ENCODE assay signal across 9 cellular contexts in the genomic region with DNA sequence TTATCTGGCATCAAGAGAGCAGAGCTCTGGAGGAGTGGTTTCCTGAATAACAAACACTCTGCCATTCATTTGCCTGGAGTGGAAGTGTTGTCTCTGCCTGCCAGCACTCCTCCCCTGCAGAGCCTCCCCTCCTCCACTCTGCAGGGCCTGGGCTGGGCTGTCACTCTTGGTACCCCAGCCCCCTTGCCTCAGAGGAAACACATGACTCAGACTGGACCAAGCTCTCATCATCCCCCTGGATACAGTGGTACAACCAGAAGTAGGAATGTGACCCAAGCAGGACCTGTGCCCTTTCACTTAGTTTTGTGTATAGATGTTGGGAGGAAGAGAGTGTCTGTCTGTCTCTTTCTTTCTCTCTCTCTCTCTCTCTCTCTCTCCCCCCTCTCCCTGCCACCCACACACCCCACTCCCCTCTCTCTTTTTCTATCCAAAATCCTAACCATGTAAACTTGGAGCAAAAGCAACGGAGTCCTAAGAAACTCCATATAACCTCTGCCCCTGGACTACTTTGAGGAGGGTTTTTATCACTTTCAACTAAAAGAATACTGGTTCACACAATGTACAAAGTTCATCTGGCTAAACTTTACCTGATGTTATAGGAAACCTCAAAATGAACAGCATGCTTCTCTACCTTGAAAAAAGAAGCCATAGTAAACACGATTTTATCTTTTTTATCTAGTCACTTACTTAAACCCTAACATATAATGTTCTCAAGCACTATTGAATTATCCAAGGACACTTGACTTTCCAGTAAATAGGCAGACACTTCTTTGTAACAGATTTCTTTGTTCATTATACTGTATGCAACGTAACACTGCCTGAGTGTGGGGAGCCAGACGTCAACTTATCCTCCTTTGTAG. TPM values are rescaled to one million over a fixed set of nuclear protein-coding genes. Genes with fewer than 3 reads are reported as not detected.
DNase-seq lines count a peak whose midpoint lies in the region; ATAC-seq and TF ChIP-seq lines count a peak whose summit lies in the region.
"Had no signal": no experiment of that assay in that cellular context is flagged by ENCODE, and none has a peak within 500 bp of the region (broad histone marks: within the 10 kb centered on the region; RNA-seq: fewer than 3 reads in every experiment).

No MANE protein-coding gene starts in this region.

- H3K36me3 Mint-ChIP-seq in MCF 10A (ENCODE audit: insufficient read depth, unreplicated experiment), result no peaks in the 10 kb centered on the region
- H3K36me3 Mint-ChIP-seq in stimulated activated effector memory CD8-positive, alpha-beta T cell treated with anti-CD3 and anti-CD28 coated beads, Interleukin-12 subunit alpha, Interleukin-12 subunit beta, amount 100 ng/mL, for 72 hours, result no peaks in the 10 kb centered on the region
- no peaks in the 10 kb centered on the region for H3K36me3 Mint-ChIP-seq in immature natural killer cell
- H3K36me3 Mint-ChIP-seq in activated T-cell treated with anti-CD3 and anti-CD28 coated beads, Interleukin-2, amount 50 U/mL, for 4 hours (ENCODE audit: insufficient read depth), result no peaks in the 10 kb centered on the region

- no peak for TF ChIP-seq CTCF in MCF 10A (IDR thresholded peaks at IDR 0.05; ENCODE audit: unreplicated experiment)
- TF ChIP-seq CTCF in mammary epithelial cell (conservative IDR thresholded peaks at IDR 0.05 in 1 of 2, IDR thresholded peaks at IDR 0.05 in 1 of 2; ENCODE audit: extremely low read depth in 1 of 2, insufficient read depth in 1 of 2, low read depth in 1 of 2, low read length in 2 of 2), result no peak

- no peaks in the 10 kb centered on the region for H3K27me3 ChIP-seq in mammary epithelial cell (ENCODE audit: insufficient read depth, low read length)
- H3K27me3 ChIP-seq: neutrophil had no signal

- no peaks in the 10 kb centered on the region for H4K20me1 ChIP-seq in mammary epithelial cell (ENCODE audit: insufficient read depth, low read length)

- CTCF ChIA-PET in MCF 10A (lab: Yijun Ruan, JAX) (interaction anchor here (0.6 to 1.0 kb wide), 3 partner anchors 43 to 213 kb away, joined by 3 to 5 read pairs (median 4); no protein-coding TSS in a partner anchor), mammary epithelial cell (lab: Charles Lee; ENCODE audit: low non-redundant PET) (no interaction called here)

- H3K9me3 ChIP-seq in mammary epithelial cell (replicated peaks; ENCODE audit: insufficient read depth, low read length), result no peaks in the 10 kb centered on the region
- H3K9me3 ChIP-seq: neutrophil had no signal

- H3K9me3 Mint-ChIP-seq in MCF 10A (ENCODE audit: unreplicated experiment) (no peaks in the 10 kb centered on the region), immature natural killer cell (no peaks in the 10 kb centered on the region)
- H3K9me3 Mint-ChIP-seq in stimulated activated effector memory CD8-positive, alpha-beta T cell treated with anti-CD3 and anti-CD28 coated beads, Interleukin-12 subunit alpha, Interleukin-12 subunit beta, amount 100 ng/mL, for 72 hours, result no peaks in the 10 kb centered on the region
- no peaks in the 10 kb centered on the region for H3K9me3 Mint-ChIP-seq in activated T-cell treated with anti-CD3 and anti-CD28 coated beads, Interleukin-2, amount 50 U/mL, for 4 hours

- H3K27ac Mint-ChIP-seq in MCF 10A (ENCODE audit: low read depth, unreplicated experiment), result no peak overlapping the region
- H3K27ac Mint-ChIP-seq in stimulated activated effector memory CD8-positive, alpha-beta T cell treated with anti-CD3 and anti-CD28 coated beads, Interleukin-12 subunit alpha, Interleukin-12 subunit beta, amount 100 ng/mL, for 72 hours, result no peak overlapping the region
- H3K27ac Mint-ChIP-seq in immature natural killer cell, result no peak overlapping the region

- H3K79me2 ChIP-seq in mammary epithelial cell (ENCODE audit: insufficient read depth, low read length), result peaks cover 28% of the 10 kb centered on the region

- peaks cover 24% of the 10 kb centered on the region for H3K4me1 Mint-ChIP-seq in MCF 10A (ENCODE audit: insufficient read depth, unreplicated experiment)
- H3K4me1 Mint-ChIP-seq in stimulated activated effector memory CD8-positive, alpha-beta T cell treated with anti-CD3 and anti-CD28 coated beads, Interleukin-12 subunit alpha, Interleukin-12 subunit beta, amount 100 ng/mL, for 72 hours, result no peaks in the 10 kb centered on the region
- no peaks in the 10 kb centered on the region for H3K4me1 Mint-ChIP-seq in immature natural killer cell
- no peaks in the 10 kb centered on the region for H3K4me1 Mint-ChIP-seq in activated T-cell treated with anti-CD3 and anti-CD28 coated beads, Interleukin-2, amount 50 U/mL, for 4 hours (ENCODE audit: low read depth)

- H3K4me3 Mint-ChIP-seq in MCF 10A (ENCODE audit: unreplicated experiment) (no peak overlapping the region), immature natural killer cell (no peak overlapping the region)
- H3K4me3 Mint-ChIP-seq in stimulated activated effector memory CD8-positive, alpha-beta T cell treated with anti-CD3 and anti-CD28 coated beads, Interleukin-12 subunit alpha, Interleukin-12 subunit beta, amount 100 ng/mL, for 72 hours, result no peak overlapping the region
- H3K4me3 Mint-ChIP-seq in activated T-cell treated with anti-CD3 and anti-CD28 coated beads, Interleukin-2, amount 50 U/mL, for 4 hours, result no peak overlapping the region

- in situ Hi-C loops in mammary epithelial cell (cut with MboI; ENCODE audit: low sequenced_read_pairs in 2 of 2), result no loop called here

- peak; percentile 28 for DNase-seq in MCF 10A (ENCODE audit: unreplicated experiment)
- no peak for DNase-seq in mammary epithelial cell
- peak in 53 of 58 donors; percentile 22 to 90 (median 68) for DNase-seq in anterior cingulate cortex (lab: John Stamatoyannopoulos, UW)
- peak; percentile 53 for DNase-seq in iPS DF 4.7 (ENCODE audit: extremely low read depth, low spot score)
- DNase-seq in stimulated activated effector memory CD8-positive, alpha-beta T cell treated with anti-CD3 and anti-CD28 coated beads, Interleukin-12 subunit alpha, Interleukin-12 subunit beta, amount 100 ng/mL, for 72 hours (ENCODE audit: low spot score in 2 of 2), result no peak
- no peak for DNase-seq in immature natural killer cell
- no peak for DNase-seq in activated T-cell treated with anti-CD3 and anti-CD28 coated beads, Interleukin-2, amount 50 U/mL, for 4 hours
- DNase-seq in activated effector memory CD4-positive, alpha-beta T cell treated with anti-CD3 and anti-CD28 coated beads, Interleukin-2, amount 50 U/mL, for 16 hours, result no peak

- peak; percentile 16 for ATAC-seq in stimulated activated effector memory CD8-positive, alpha-beta T cell treated with anti-CD3 and anti-CD28 coated beads, Interleukin-12 subunit alpha, Interleukin-12 subunit beta, amount 100 ng/mL, for 72 hours
- no peak for ATAC-seq in activated T-cell treated with anti-CD3 and anti-CD28 coated beads, Interleukin-2, amount 50 U/mL, for 4 hours

- H3K9ac ChIP-seq in mammary epithelial cell (ENCODE audit: insufficient read depth, low read length), result no peak overlapping the region

- no peak overlapping the region for H3K4me3 ChIP-seq in mammary epithelial cell (replicated peaks in 1 of 3; ENCODE audit: insufficient read depth in 1 of 3, low read depth in 2 of 3, low read length in 3 of 3)

- no peak overlapping the region for H2AFZ ChIP-seq in mammary epithelial cell (ENCODE audit: low read depth, low read length)

- intact Hi-C loops in MCF 10A (cut with micrococcal nuclease), result no loop called here
- intact Hi-C loops in mammary epithelial cell (cut with micrococcal nuclease), result no loop called here

- no peak overlapping the region for H3K4me2 ChIP-seq in mammary epithelial cell (ENCODE audit: insufficient read depth, low read depth, low read length)

- BruUV-seq in MCF 10A (replicated peaks; lab: Mats Ljungman, UMichigan) (no TSS peak), mammary epithelial cell (replicated peaks; lab: Mats Ljungman, UMichigan) (no TSS peak)

- dilution Hi-C loops in mammary epithelial cell (cut with HindIII; ENCODE audit: low sequenced_read_pairs), result no loop called here

- peaks cover 2% of the 10 kb centered on the region for H3K36me3 ChIP-seq in mammary epithelial cell (ENCODE audit: insufficient read depth, low read length)
- H3K36me3 ChIP-seq: neutrophil had no signal

- H3K4me1 ChIP-seq in mammary epithelial cell (ENCODE audit: insufficient read depth, low read length), result peaks cover 4% of the 10 kb centered on the region

- no peaks in the 10 kb centered on the region for H3K27me3 Mint-ChIP-seq in MCF 10A (ENCODE audit: insufficient read depth, unreplicated experiment)
- H3K27me3 Mint-ChIP-seq in immature natural killer cell (ENCODE audit: low read depth in 3 of 3), result peaks cover 1 to 3% (median 2%) of the 10 kb centered on the region in 3 donors
- H3K27me3 Mint-ChIP-seq in activated T-cell treated with anti-CD3 and anti-CD28 coated beads, Interleukin-2, amount 50 U/mL, for 4 hours (ENCODE audit: low read depth), result peaks cover 6% of the 10 kb centered on the region

- H3K27ac ChIP-seq in mammary epithelial cell (ENCODE audit: insufficient read depth, low read depth, low read length), result no peak overlapping the region
- H3K27ac ChIP-seq: neutrophil had no signal

- POLR2A ChIA-PET in MCF 10A (lab: Yijun Ruan, JAX), result no interaction called here

- 92% methylated on average over 4 of the region's 4 CpGs for WGBS in mammary epithelial cell (ENCODE audit: low coverage, missing lambda C conversion rate)

RNA-seq across cellular contexts. Expression of gene DOCK4, which starts 43.8 kb away (rescaled TPM):
- total RNA-seq in MCF 10A (2022), result 28.0 and 31.4 TPM in 2 replicates
- total RNA-seq in mammary epithelial cell, result 10 to 100 TPM in 1 of 2 donors, 1 to 10 TPM in 1; 7.5 to 22.2 TPM
- polyA plus RNA-seq in mammary epithelial cell, result 8.7 TPM
- 58.4 TPM for polyA minus RNA-seq in mammary epithelial cell
- under 1 TPM in 1 of 3 donors, not detected in 2; 0.18 TPM for polyA plus RNA-seq in immature natural killer cell
- total RNA-seq in activated T-cell treated with anti-CD3 and anti-CD28 coated beads, Interleukin-2, amount 50 U/mL, for 4 hours, result 1 to 10 TPM; 1.1 to 2.1 (median 2.1) TPM

RNA-seq across cellular contexts. Expression of gene ZNF277, which starts 44.1 kb away (rescaled TPM):
- 17.1 and 19.9 TPM in 2 replicates for total RNA-seq in MCF 10A (2022)
- total RNA-seq in mammary epithelial cell, result 10 to 100 TPM; 18.9 to 36.0 TPM
- 11.8 TPM for polyA plus RNA-seq in mammary epithelial cell
- not detected for polyA minus RNA-seq in mammary epithelial cell
- 10 to 100 TPM in 2 of 3 donors, 1 to 10 TPM in 1; 8.3 to 17.7 (median 15.5) TPM for polyA plus RNA-seq in immature natural killer cell
- 10 to 100 TPM; 11.3 to 13.9 (median 13.0) TPM for total RNA-seq in activated T-cell treated with anti-CD3 and anti-CD28 coated beads, Interleukin-2, amount 50 U/mL, for 4 hours

Comparison
In these comparisons a context has a peak if more than half of its experiments do, and no peak if none do; other contexts are left out.
1. DNase-seq: peak in MCF 10A (single experiment), anterior cingulate cortex (53 of 58) and iPS DF 4.7 (single experiment); none in mammary epithelial cell (single experiment), stimulated activated effector memory CD8-positive, alpha-beta T cell treated with anti-CD3 and anti-CD28 coated beads, Interleukin-12 subunit alpha, Interleukin-12 subunit beta, amount 100 ng/mL, for 72 hours (0 of 2), immature natural killer cell (0 of 3), activated T-cell treated with anti-CD3 and anti-CD28 coated beads, Interleukin-2, amount 50 U/mL, for 4 hours (single experiment) and activated effector memory CD4-positive, alpha-beta T cell treated with anti-CD3 and anti-CD28 coated beads, Interleukin-2, amount 50 U/mL, for 16 hours (single experiment).